10 cellular contexts compared by ENCODE assay signal in the genomic region with DNA sequence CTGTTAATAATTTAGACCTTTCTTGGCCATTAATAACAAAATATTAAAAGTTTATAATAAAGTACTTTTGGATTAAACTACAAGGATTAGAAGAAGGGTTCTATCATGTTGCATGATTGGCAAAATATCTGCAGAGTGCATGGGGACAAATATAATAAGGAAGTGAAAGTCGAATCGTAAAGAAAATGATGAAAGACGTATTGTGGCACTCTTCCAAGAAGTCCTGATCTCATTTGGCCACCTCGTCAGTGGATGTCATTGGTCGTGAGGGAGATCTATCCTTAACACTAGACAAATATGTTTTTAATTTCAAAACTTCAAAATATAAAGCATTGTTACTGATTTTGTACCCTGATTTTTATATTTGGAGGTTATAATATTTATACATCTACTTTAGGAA. TPM values are rescaled to one million over a fixed set of nuclear protein-coding genes. Genes with fewer than 3 reads are reported as not detected.
A peak's percentile ranks its signal among the peaks of the same experiment; 100 is the strongest.
DNase-seq lines count a peak whose midpoint lies in the region; ATAC-seq and TF ChIP-seq lines count a peak whose summit lies in the region.
"Had no signal": no experiment of that assay in that cellular context is flagged by ENCODE, and none has a peak within 500 bp of the region (broad histone marks: within the 10 kb centered on the region; RNA-seq: fewer than 3 reads in every experiment).

No MANE protein-coding gene starts in this region.

- no peaks in the 10 kb centered on the region for H3K27me3 ChIP-seq in OCI-LY1 (ENCODE audit: insufficient read depth, low read length)

- no peaks in the 10 kb centered on the region for H4K20me1 ChIP-seq in OCI-LY1 (ENCODE audit: insufficient read depth, low read length)

- no peak for TF ChIP-seq CTCF in OCI-LY1 (IDR thresholded peaks at IDR 0.05; ENCODE audit: low read length)

- H3K36me3 ChIP-seq in OCI-LY1 (ENCODE audit: insufficient read depth, low read length): peaks cover 24% of the 10 kb centered on the region

- H2AFZ ChIP-seq in OCI-LY1 (ENCODE audit: low read length): no peak overlapping the region

- no peak overlapping the region for H3K9ac ChIP-seq in OCI-LY1 (ENCODE audit: low read length)

- ATAC-seq in GM21515 (IDR thresholded peaks at IDR 0.05; ENCODE audit: unreplicated experiment): peak; percentile 54

- H3K4me3 ChIP-seq in OCI-LY1 (ENCODE audit: low read depth, low read length, poor library complexity, severe bottlenecking): no peak overlapping the region

- H3K4me2 ChIP-seq in OCI-LY1 (ENCODE audit: low read length): 0 out of 2 replicates have a peak overlapping the region, but pooled peaks have one; percentile 22

- H3K9me3 ChIP-seq in OCI-LY1 (ENCODE audit: low read length): 0 out of 2 replicates have a peak, but pooled peaks cover 5% of the 10 kb centered on the region

- no peaks in the 10 kb centered on the region for H3K9me2 ChIP-seq in OCI-LY1 (ENCODE audit: low read depth, low read length)

- H3K79me2 ChIP-seq in OCI-LY1 (ENCODE audit: insufficient read depth, low read length): peaks cover 98% of the 10 kb centered on the region

- peaks cover 48% of the 10 kb centered on the region for H3K4me1 ChIP-seq in OCI-LY1 (ENCODE audit: insufficient read depth, low read length, severe bottlenecking)

- DNase-seq in AML-193 (lab: John Stamatoyannopoulos, UW) (peak; percentile 20 to 23), germinal center (ENCODE audit: low spot score) (peak; percentile 32), SW480 (ENCODE audit: low spot score) (no peak), mucosa of gallbladder (ENCODE audit: low spot score) (no peak)
- DNase-seq in activated CD8-positive, alpha-beta memory T cell treated with anti-CD3 and anti-CD28 coated beads for 24 hours: no peak
- DNase-seq in NK-92 treated with Interleukin-12 subunit alpha and Interleukin-12 subunit beta, amount 100 ng/mL, for 24 hours (lab: John Stamatoyannopoulos, UW): no peak
- DNase-seq: NCI-H1417; stimulated activated CD4-positive, alpha-beta T cell treated with anti-CD3 and anti-CD28 coated beads, Interleukin-1b, Interleukin-23, amount 100 ng/mL, for 48 hours had no signal

- peak overlapping the region; percentile 26 for H3K27ac ChIP-seq in OCI-LY1 (ENCODE audit: low read depth, low read length, poor library complexity, severe bottlenecking)

- no peaks in the 10 kb centered on the region for H3F3A ChIP-seq in OCI-LY1 (ENCODE audit: insufficient read depth, low read length)

RNA-seq across cellular contexts. Expression of a gene that starts 17.8 kb away (rescaled TPM):
- 20.5 TPM for total RNA-seq in mucosa of gallbladder

Comparison
In these comparisons a context has a peak if more than half of its experiments do, and no peak if none do; other contexts are left out.
1. DNase-seq: peak in AML-193 (2 of 2) and germinal center (single experiment); none in SW480 (single experiment), mucosa of gallbladder (single experiment), activated CD8-positive, alpha-beta memory T cell treated with anti-CD3 and anti-CD28 coated beads for 24 hours (single experiment) and NK-92 treated with Interleukin-12 subunit alpha and Interleukin-12 subunit beta, amount 100 ng/mL, for 24 hours (single experiment).